ENCODE assay signal across 9 cellular contexts in genomic region chr16:17330019-17330570, GRCh38.
"Had no signal": no experiment of that assay in that cellular context is flagged by ENCODE, and none has a peak within 500 bp of the region (broad histone marks: within the 10 kb centered on the region; RNA-seq: fewer than 3 reads in every experiment).

No MANE protein-coding gene starts in this region.

- DNase-seq: activated B cell treated with CpG ODN at 0.5 μM for 24 hours; activated CD4-positive, alpha-beta T cell treated with anti-CD3 and anti-CD28 coated beads, Interleukin-2, amount 50 U/mL, for 1 hour; activated effector memory CD4-positive, alpha-beta T cell treated with Interleukin-2 at 50 U/mL for 16 hours; activated T-cell treated with anti-CD3 and anti-CD28 coated beads, Interleukin-2, amount 50 U/mL, for 24 hours; dermis blood vessel endothelial cell; nephron progenitor cell; stimulated activated CD4-positive, alpha-beta T cell treated with anti-CD3 and anti-CD28 coated beads, Interleukin-4, amount 100 ng/mL, for 4 hours; T-helper 17 cell; upper lobe of left lung had no signal

- H3K4me3 ChIP-seq: upper lobe of left lung had no signal

- H3K36me3 ChIP-seq: upper lobe of left lung had no signal

- H3K27ac ChIP-seq: upper lobe of left lung had no signal

- H3K27me3 ChIP-seq: upper lobe of left lung had no signal

- H3K9me3 ChIP-seq: upper lobe of left lung had no signal

- ATAC-seq: T-helper 17 cell had no signal
